1 cellular context compared by ENCODE assay signal in genomic region chr1:6378096-6378746, GRCh38.
TF ChIP-seq lines count a peak whose summit lies in the region.

No MANE protein-coding gene starts in this region.

TF ChIP-seq in IMR-90, 13 proteins besides CTCF, POLR2A, EP300 and RAD21:
- TF ChIP-seq BHLHE40 (IDR thresholded peaks at IDR 0.05; ENCODE audit: low read depth, low read length) (no peak), CHD1 (IDR thresholded peaks at IDR 0.05; ENCODE audit: low read depth, low read length) (no peak), FOS (IDR thresholded peaks at IDR 0.05; ENCODE audit: low read depth, low read length) (no peak), NFE2L2 (IDR thresholded peaks at IDR 0.05; ENCODE audit: low read depth, low read length) (no peak), SMC3 (IDR thresholded peaks at IDR 0.05; ENCODE audit: low read depth, low read length) (no peak), CEBPB (IDR thresholded peaks at IDR 0.05; ENCODE audit: low read depth, low read length) (no peak), RFX5 (IDR thresholded peaks at IDR 0.05; ENCODE audit: low read depth, low read length) (no peak), ELK1 (IDR thresholded peaks at IDR 0.05; ENCODE audit: borderline replicate concordance, low read depth, low read length) (no peak), USF2 (IDR thresholded peaks at IDR 0.05; ENCODE audit: low read depth, low read length) (no peak), MXI1 (IDR thresholded peaks at IDR 0.05; ENCODE audit: borderline replicate concordance, low read depth, low read length) (no peak), MAZ (IDR thresholded peaks at IDR 0.05; ENCODE audit: borderline replicate concordance, low read depth, low read length) (no peak), RCOR1 (IDR thresholded peaks at IDR 0.05; ENCODE audit: insufficient replicate concordance, low read length) (no peak), MAFK (IDR thresholded peaks at IDR 0.05; ENCODE audit: low read depth, low read length) (no peak)
